In the genomic region with DNA sequence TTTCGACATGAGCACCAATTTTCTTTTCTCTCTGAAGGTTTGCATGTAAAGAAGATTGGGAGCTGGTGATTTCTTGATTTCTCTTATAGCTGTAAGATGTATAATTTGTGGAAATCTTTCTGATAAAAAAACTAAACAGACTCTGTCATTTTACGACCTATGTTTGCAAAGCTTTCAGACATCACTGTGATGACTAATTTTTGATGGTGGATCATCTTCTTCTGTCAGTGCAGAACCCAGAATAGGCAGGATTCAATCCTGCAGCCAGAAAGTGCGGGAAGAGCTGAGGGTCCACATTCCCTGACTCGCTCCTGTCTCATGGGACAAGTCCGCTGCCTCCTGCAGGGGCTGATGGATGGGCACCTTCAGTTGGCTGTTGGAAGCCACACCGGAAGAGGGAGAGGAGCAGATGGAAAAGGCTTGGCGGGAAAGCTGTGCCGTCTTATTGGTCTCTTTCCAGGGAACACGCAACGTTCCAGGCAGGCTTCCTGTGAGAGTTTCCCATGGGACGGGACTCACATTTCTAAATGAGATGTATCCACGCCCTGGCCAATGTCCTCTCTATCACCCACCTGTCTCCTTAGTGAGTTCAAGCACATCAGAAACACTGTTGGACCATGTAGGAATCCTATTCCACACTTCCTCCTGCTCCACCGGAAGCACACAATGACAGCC, we compare ENCODE assay signal across 1 cellular context.
TF ChIP-seq lines count a peak whose summit lies in the region.

No MANE protein-coding gene starts in this region.

TF ChIP-seq in H1, 55 proteins besides CTCF, POLR2A, EP300 and RAD21:
- no peak for TF ChIP-seq MAFK (IDR thresholded peaks at IDR 0.05; ENCODE audit: low read depth, low read length)
- no peak for TF ChIP-seq PHF8 (conservative IDR thresholded peaks at IDR 0.05; ENCODE audit: low read depth, low read length)
- peak; percentile 24; the same call in 1 of the 2 replicates for TF ChIP-seq MAX (IDR thresholded peaks at IDR 0.05)
- TF ChIP-seq JUND (IDR thresholded peaks at IDR 0.05; ENCODE audit: low read length) = no peak
- TF ChIP-seq ATF2 (IDR thresholded peaks at IDR 0.05; ENCODE audit: low read length) = no peak
- TF ChIP-seq, protein P1, sequence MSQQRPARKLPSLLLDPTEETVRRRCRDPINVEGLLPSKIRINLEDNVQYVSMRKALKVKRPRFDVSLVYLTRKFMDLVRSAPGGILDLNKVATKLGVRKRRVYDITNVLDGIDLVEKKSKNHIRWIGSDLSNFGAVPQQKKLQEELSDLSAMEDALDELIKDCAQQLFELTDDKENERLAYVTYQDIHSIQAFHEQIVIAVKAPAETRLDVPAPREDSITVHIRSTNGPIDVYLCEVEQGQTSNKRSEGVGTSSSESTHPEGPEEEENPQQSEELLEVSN (IDR thresholded peaks at IDR 0.05) = peak; percentile 76
- no peak for TF ChIP-seq CBX5 (IDR thresholded peaks at IDR 0.05; ENCODE audit: low read depth, low read length)
- TF ChIP-seq SUZ12 (IDR thresholded peaks at IDR 0.05; ENCODE audit: low read length) = no peak
- no peak for TF ChIP-seq USF2 (IDR thresholded peaks at IDR 0.05; ENCODE audit: low read length)
- TF ChIP-seq ATF3 (IDR thresholded peaks at IDR 0.05; ENCODE audit: insufficient read depth, low read depth, low read length) = no peak
TF ChIP-seq in H1: peak in this region for 2.
